In genomic region chr22:46111645-46112306, GRCh38 we compare ENCODE assay signal across 11 cellular contexts. TPM values are rescaled to one million over a fixed set of nuclear protein-coding genes. Genes with fewer than 3 reads are reported as not detected.
DNase-seq lines count a peak whose midpoint lies in the region; ATAC-seq and TF ChIP-seq lines count a peak whose summit lies in the region.
"Had no signal": no experiment of that assay in that cellular context is flagged by ENCODE, and none has a peak within 500 bp of the region (broad histone marks: within the 10 kb centered on the region; RNA-seq: fewer than 3 reads in every experiment).

No MANE protein-coding gene starts in this region.

- POLR2A ChIA-PET in Panc1 (lab: Charles Lee) = no interaction called here

- intact Hi-C loops in Panc1 (cut with micrococcal nuclease; ENCODE audit: unreplicated experiment) = loop anchor here (10.0 kb wide), 1 partner anchor 117 kb away; no protein-coding TSS in a partner anchor
- intact Hi-C loops in psoas muscle (cut with DNase I) = no loop called here

- no peaks in the 10 kb centered on the region for H3K79me2 ChIP-seq in Karpas-422 (ENCODE audit: low read length)

- BruUV-seq in Panc1 (replicated peaks; lab: Mats Ljungman, UMichigan) = no TSS peak

- no peak overlapping the region for H2AFZ ChIP-seq in Karpas-422 (ENCODE audit: low read length)

- no peaks in the 10 kb centered on the region for H3K9me2 ChIP-seq in Karpas-422 (replicated peaks; ENCODE audit: insufficient read depth, low read length)

- WGBS in psoas muscle, 3 donors = 28 to 55% (median 36%) methylated on average over 20 of the region's 20 CpGs

- DNase-seq in Panc1 (ENCODE audit: low read depth, low spot score) (no peak), fibroblast of mammary gland (ENCODE audit: low read depth) (peak; percentile 35), psoas muscle (peak in 1 of 2 donors; percentile 75), Ammon's horn (ENCODE audit: low spot score) (no peak), Karpas-422 (no peak), NCI-H1694 treated with DMSO at 0.1 percent for 48 hours (lab: John Stamatoyannopoulos, UW) (no peak)
- DNase-seq in activated T-cell treated with anti-CD3 and anti-CD28 coated beads, Interleukin-2, amount 50 U/mL, for 48 hours = no peak
- DNase-seq: activated CD4-positive, alpha-beta T cell treated with anti-CD3 and anti-CD28 coated beads, Interleukin-2, amount 10 ng/mL, durations not matched to agents 24 days and 14 days; mucosa of descending colon; NCI-H774 had no signal

- in situ Hi-C loops in Panc1 (cut with HindIII; ENCODE audit: low pct_unique_long_range_greater_than_20kb, low sequenced_read_pairs) = no loop called here

- CTCF ChIA-PET in Panc1 (lab: Charles Lee) = interaction anchor here (0.7 kb wide), 1 partner anchor 204 kb away, joined by 5 read pairs; no protein-coding TSS in a partner anchor

- H3K9ac ChIP-seq in Karpas-422 (ENCODE audit: low read length) = no peak overlapping the region

- H3K4me1 ChIP-seq in Panc1 (ENCODE audit: control insufficient read depth, insufficient read depth, low read length) = peaks cover 94% of the 10 kb centered on the region
- H3K4me1 ChIP-seq in psoas muscle = peaks cover 82% of the 10 kb centered on the region
- H3K4me1 ChIP-seq in Karpas-422 (ENCODE audit: low read length) = peaks cover 2% of the 10 kb centered on the region

- H3K27ac ChIP-seq in 22Rv1 (peak overlapping the region; percentile 79), Panc1 (ENCODE audit: low read length) (peak overlapping the region; percentile 89), psoas muscle (peak overlapping the region; percentile 76), Karpas-422 (ENCODE audit: low read length) (no peak overlapping the region)

- no peak for TF ChIP-seq CTCF in 22Rv1 (IDR thresholded peaks at IDR 0.05)
- TF ChIP-seq CTCF in Panc1 (IDR thresholded peaks at IDR 0.05) = no peak
- TF ChIP-seq CTCF in fibroblast of mammary gland (conservative IDR thresholded peaks at IDR 0.05; ENCODE audit: control insufficient read depth, insufficient read depth, low read depth, low read length) = no peak
- no peak for TF ChIP-seq CTCF in psoas muscle (IDR thresholded peaks at IDR 0.05)

- H3K9me3 ChIP-seq in Panc1 (ENCODE audit: control insufficient read depth, insufficient read depth, low read depth, low read length) (no peaks in the 10 kb centered on the region), psoas muscle (no peaks in the 10 kb centered on the region), Karpas-422 (ENCODE audit: low read length) (no peaks in the 10 kb centered on the region)
- H3K9me3 ChIP-seq: mucosa of descending colon had no signal

- H3K4me3 ChIP-seq in Panc1 (ENCODE audit: low read depth in 2 of 2, low read length in 2 of 2) = no peak overlapping the region
- no peak overlapping the region for H3K4me3 ChIP-seq in fibroblast of mammary gland (ENCODE audit: control insufficient read depth, low read depth, low read length)
- H3K4me3 ChIP-seq in psoas muscle = no peak overlapping the region
- no peak overlapping the region for H3K4me3 ChIP-seq in Karpas-422 (ENCODE audit: low read length)
- H3K4me3 ChIP-seq: mucosa of descending colon had no signal

- H3K27me3 ChIP-seq in Panc1 (ENCODE audit: control insufficient read depth, insufficient read depth, low read length) (no peaks in the 10 kb centered on the region), psoas muscle (ENCODE audit: insufficient read depth in 3 of 3, low read length in 2 of 3) (no peaks in the 10 kb centered on the region), Karpas-422 (ENCODE audit: low read length) (no peaks in the 10 kb centered on the region)

- H3K36me3 ChIP-seq in Panc1 (ENCODE audit: control insufficient read depth, insufficient read depth, low read length) = no peaks in the 10 kb centered on the region
- H3K36me3 ChIP-seq in psoas muscle (ENCODE audit: insufficient read depth in 1 of 2, low read depth in 1 of 2) = peaks cover 3 to 45% of the 10 kb centered on the region in 2 donors
- H3K36me3 ChIP-seq in Karpas-422 (ENCODE audit: insufficient read depth, low read length) = no peaks in the 10 kb centered on the region

- ATAC-seq in Panc1 = peak; percentile 6; the same call in 1 of the 2 replicates
- no peak for ATAC-seq in psoas muscle
- ATAC-seq: mucosa of descending colon had no signal

- H4K20me1 ChIP-seq in Karpas-422 (ENCODE audit: insufficient read depth, low read depth, low read length) = no peaks in the 10 kb centered on the region

- no peak overlapping the region for H3K4me2 ChIP-seq in Karpas-422 (ENCODE audit: low read depth, low read length, poor library complexity, severe bottlenecking)

RNA-seq across cellular contexts. Expression of gene PPARA, which starts 38.5 kb away (rescaled TPM):
- total RNA-seq in Panc1 (2021; ENCODE audit: unreplicated experiment) (10.7 TPM), psoas muscle (10 to 100 TPM; 37.3 to 55.8 (median 46.2) TPM)
- 9.2 TPM for polyA plus RNA-seq in Panc1 (2012; ENCODE audit: insufficient read length)
- polyA plus RNA-seq in psoas muscle = 10 to 100 TPM; 11.0 to 30.6 (median 12.1) TPM
- 18.3 and 23.5 TPM in 2 replicates for total RNA-seq in Karpas-422 (2014; rRNA removed; shearing (Covaris generic); ENCODE audit: low replicate concordance)
